12 cellular contexts compared by ENCODE assay signal in the genomic region with DNA sequence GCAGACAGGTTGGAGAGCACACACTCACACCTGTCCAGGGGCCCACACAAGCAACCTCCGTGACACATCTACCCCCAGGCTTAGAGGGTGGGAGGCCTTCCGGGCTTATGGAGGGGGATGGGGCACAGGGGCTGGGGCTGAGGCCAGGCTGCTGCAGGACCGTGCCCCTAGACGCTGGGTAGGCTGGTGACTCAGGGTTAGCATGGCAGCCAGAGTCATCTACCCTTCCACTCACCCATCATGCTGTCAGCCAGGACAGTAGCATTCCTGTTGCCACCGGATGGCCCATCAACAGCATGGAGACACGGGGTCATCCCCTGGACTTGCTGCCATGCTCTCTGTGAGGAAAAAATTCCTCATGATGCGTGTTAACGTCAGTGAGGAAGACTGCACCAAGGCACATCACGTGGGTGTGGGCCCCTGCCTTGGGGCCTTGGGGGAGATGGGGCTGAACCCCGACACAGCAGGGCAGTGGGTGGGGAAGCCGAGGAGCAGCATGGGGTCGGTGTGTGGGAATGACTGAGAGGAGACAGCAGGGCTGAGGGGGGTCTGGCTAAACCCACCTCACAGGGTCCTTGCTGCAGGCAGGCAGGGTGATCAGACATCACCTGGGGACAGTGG. TPM values are rescaled to one million over a fixed set of nuclear protein-coding genes. Genes with fewer than 3 reads are reported as not detected.
A peak's percentile ranks its signal among the peaks of the same experiment; 100 is the strongest.
DNase-seq lines count a peak whose midpoint lies in the region; ATAC-seq, FAIRE-seq and TF ChIP-seq lines count a peak whose summit lies in the region.
"Had no signal": no experiment of that assay in that cellular context is flagged by ENCODE, and none has a peak within 500 bp of the region (broad histone marks: within the 10 kb centered on the region; RNA-seq: fewer than 3 reads in every experiment).

No MANE protein-coding gene starts in this region.

- H3K9me3 ChIP-seq in mammary epithelial cell (replicated peaks; ENCODE audit: insufficient read depth, low read length) = no peaks in the 10 kb centered on the region

- H3K4me2 ChIP-seq in mammary epithelial cell (ENCODE audit: insufficient read depth, low read depth, low read length) = no peak overlapping the region

- in situ Hi-C loops in mammary epithelial cell (cut with MboI; ENCODE audit: low sequenced_read_pairs in 2 of 2) = no loop called here

- H3K27me3 Mint-ChIP-seq in Calu3 (ENCODE audit: unreplicated experiment) (peaks cover 38% of the 10 kb centered on the region), mesothelial cell of epicardium (ENCODE audit: low read depth) (no peaks in the 10 kb centered on the region)
- H3K27me3 Mint-ChIP-seq: CD4-positive, CD25-positive, alpha-beta regulatory T cell had no signal

- CTCF ChIA-PET in Calu3 (lab: Charles Lee) (no interaction called here), mammary epithelial cell (lab: Charles Lee; ENCODE audit: low non-redundant PET) (no interaction called here)

- H3K9ac ChIP-seq in mammary epithelial cell (ENCODE audit: insufficient read depth, low read length) = no peak overlapping the region

- no peaks in the 10 kb centered on the region for H3K36me3 ChIP-seq in mammary epithelial cell (ENCODE audit: insufficient read depth, low read length)

- BruUV-seq in Calu3 (replicated peaks; lab: Mats Ljungman, UMichigan) (no TSS peak), mammary epithelial cell (replicated peaks; lab: Mats Ljungman, UMichigan) (no TSS peak)

- H3K9me3 Mint-ChIP-seq in Calu3 (ENCODE audit: low read depth, unreplicated experiment) (no peaks in the 10 kb centered on the region), mesothelial cell of epicardium (no peaks in the 10 kb centered on the region)
- H3K9me3 Mint-ChIP-seq: CD4-positive, CD25-positive, alpha-beta regulatory T cell had no signal

- H3K4me3 Mint-ChIP-seq in Calu3 (ENCODE audit: low read depth, unreplicated experiment) = no peak overlapping the region
- no peak overlapping the region for H3K4me3 Mint-ChIP-seq in mesothelial cell of epicardium
- H3K4me3 Mint-ChIP-seq: CD4-positive, CD25-positive, alpha-beta regulatory T cell had no signal

- intact Hi-C loops in Calu3 (cut with micrococcal nuclease; ENCODE audit: unreplicated experiment) = no loop called here
- intact Hi-C loops in mammary epithelial cell (cut with micrococcal nuclease) = loop anchor here (5.0 kb wide), 2 partner anchors 52 to 108 kb away; partner anchors contain the start of gene WNT9A

- H3K4me1 Mint-ChIP-seq in Calu3 (ENCODE audit: low read depth, unreplicated experiment) (no peaks in the 10 kb centered on the region), mesothelial cell of epicardium (peaks cover 47% of the 10 kb centered on the region)

- H3K4me1 ChIP-seq in mammary epithelial cell (ENCODE audit: insufficient read depth, low read length) = peaks cover 46% of the 10 kb centered on the region

- H3K79me2 ChIP-seq in mammary epithelial cell (ENCODE audit: insufficient read depth, low read length) = no peaks in the 10 kb centered on the region

- H3K36me3 Mint-ChIP-seq in Calu3 (ENCODE audit: insufficient read depth, unreplicated experiment) = no peaks in the 10 kb centered on the region
- no peaks in the 10 kb centered on the region for H3K36me3 Mint-ChIP-seq in mesothelial cell of epicardium
- H3K36me3 Mint-ChIP-seq: CD4-positive, CD25-positive, alpha-beta regulatory T cell had no signal

- dilution Hi-C loops in mammary epithelial cell (cut with HindIII; ENCODE audit: low sequenced_read_pairs) = loop anchor here (5.0 kb wide), 2 partner anchors 53 to 98 kb away; no protein-coding TSS in a partner anchor

- H2AFZ ChIP-seq in mammary epithelial cell (ENCODE audit: low read depth, low read length) = no peak overlapping the region

- H3K27ac Mint-ChIP-seq in Calu3 (ENCODE audit: unreplicated experiment) = no peak overlapping the region
- peak overlapping the region; percentile 88 for H3K27ac Mint-ChIP-seq in mesothelial cell of epicardium

- H3K27ac ChIP-seq in mammary epithelial cell (ENCODE audit: insufficient read depth, low read depth, low read length) = peak overlapping the region; percentile 52

- TF ChIP-seq CTCF in Calu3 (IDR thresholded peaks at IDR 0.05; ENCODE audit: unreplicated experiment) (no peak), mammary epithelial cell (conservative IDR thresholded peaks at IDR 0.05 in 1 of 2, IDR thresholded peaks at IDR 0.05 in 1 of 2; ENCODE audit: extremely low read depth in 1 of 2, insufficient read depth in 1 of 2, low read depth in 1 of 2, low read length in 2 of 2) (no peak), mesothelial cell of epicardium (IDR thresholded peaks at IDR 0.05; ENCODE audit: unreplicated experiment) (no peak)

- 31% methylated on average over 7 of the region's 12 CpGs for WGBS in mammary epithelial cell (ENCODE audit: low coverage, missing lambda C conversion rate)

- H3K4me3 ChIP-seq in mammary epithelial cell (replicated peaks in 1 of 3; ENCODE audit: insufficient read depth in 1 of 3, low read depth in 2 of 3, low read length in 3 of 3) = no peak overlapping the region

- H4K20me1 ChIP-seq in mammary epithelial cell (ENCODE audit: insufficient read depth, low read length) = no peaks in the 10 kb centered on the region

- no peak for ATAC-seq in GM21423 (IDR thresholded peaks at IDR 0.05; ENCODE audit: unreplicated experiment)
- ATAC-seq: right cardiac atrium had no signal

- no peaks in the 10 kb centered on the region for H3K27me3 ChIP-seq in mammary epithelial cell (ENCODE audit: insufficient read depth, low read length)

- peak; percentile 38 for FAIRE-seq in HTR-8/SVneo (lab: Jason Lieb, UNC)

- DNase-seq in Calu3 (peak; percentile 0), HTR-8/SVneo (ENCODE audit: insufficient read length, low spot score) (no peak), mammary epithelial cell (peak; percentile 23), mesothelial cell of epicardium (ENCODE audit: low spot score in 2 of 2, unreplicated experiment in 2 of 2) (peak; percentile 16 to 29), hippocampal formation (lab: John Stamatoyannopoulos, UW) (no peak), SW480 (ENCODE audit: low spot score) (no peak)
- DNase-seq: CD4-positive, CD25-positive, alpha-beta regulatory T cell; KG1; NCI-H1436; NCI-H69 had no signal

RNA-seq across cellular contexts. Expression of gene WNT9A, which starts 52.8 kb away (rescaled TPM):
- 0.24 and 0.37 TPM in 2 replicates for total RNA-seq in Calu3 (2022)
- 1 to 10 TPM; 7.1 to 7.2 TPM for total RNA-seq in mammary epithelial cell
- polyA plus RNA-seq in mammary epithelial cell = 15.4 TPM
- polyA minus RNA-seq in mammary epithelial cell = 19.7 TPM
- 3.9 to 4.5 TPM (median 4.3 TPM) in 3 replicates for total RNA-seq in mesothelial cell of epicardium
- polyA plus RNA-seq: CD4-positive, CD25-positive, alpha-beta regulatory T cell had no signal

Comparison
In these comparisons a context has a peak if more than half of its experiments do, and no peak if none do; other contexts are left out.
1. DNase-seq: peak in Calu3 (single experiment), mammary epithelial cell (single experiment) and mesothelial cell of epicardium (2 of 2); none in HTR-8/SVneo (single experiment), hippocampal formation (0 of 2) and SW480 (single experiment).